In genomic region chr11:27358306-27358705, GRCh38 we compare ENCODE assay signal across 2 cellular contexts.
TF ChIP-seq lines count a peak whose summit lies in the region.

No MANE protein-coding gene starts in this region.

TF ChIP-seq in A549, 52 proteins besides CTCF, POLR2A, EP300 and RAD21:
- no peak for TF ChIP-seq MAZ (IDR thresholded peaks at IDR 0.05; ENCODE audit: borderline replicate concordance, low read depth, low read length)
- TF ChIP-seq USF2 (IDR thresholded peaks at IDR 0.05): no peak
- TF ChIP-seq TP53 (CRISPR knock-in tag; IDR thresholded peaks at IDR 0.05): no peak
- no peak for TF ChIP-seq ZSCAN20 (CRISPR knock-in tag; IDR thresholded peaks at IDR 0.05)
- no peak for TF ChIP-seq JUN (IDR thresholded peaks at IDR 0.05)
- TF ChIP-seq ZFP36 (IDR thresholded peaks at IDR 0.05; ENCODE audit: borderline replicate concordance, partially characterized antibody): no peak
- no peak for TF ChIP-seq ZC3H11A (IDR thresholded peaks at IDR 0.05)
- TF ChIP-seq PHF8 (IDR thresholded peaks at IDR 0.05; ENCODE audit: borderline replicate concordance, low read depth): no peak
- no peak for TF ChIP-seq PBX3 (IDR thresholded peaks at IDR 0.05)
- TF ChIP-seq HEYL (CRISPR knock-in tag; IDR thresholded peaks at IDR 0.05): no peak
- TF ChIP-seq POLR2AphosphoS2 (conservative IDR thresholded peaks at IDR 0.05; ENCODE audit: low read length): no peak
- TF ChIP-seq ZNF302 (CRISPR knock-in tag; IDR thresholded peaks at IDR 0.05): no peak
- TF ChIP-seq ESRRA (IDR thresholded peaks at IDR 0.05; ENCODE audit: borderline replicate concordance, low read length): no peak
- no peak for TF ChIP-seq HDAC2 (IDR thresholded peaks at IDR 0.05)
- no peak for TF ChIP-seq MAX (IDR thresholded peaks at IDR 0.05)
- TF ChIP-seq CHD2 (IDR thresholded peaks at IDR 0.05; ENCODE audit: low read length, partially characterized antibody): no peak
- TF ChIP-seq E2F6 (IDR thresholded peaks at IDR 0.05; ENCODE audit: borderline replicate concordance, low read depth): no peak
- TF ChIP-seq SREBF2 (IDR thresholded peaks at IDR 0.05): no peak
- no peak for TF ChIP-seq RCOR1 (IDR thresholded peaks at IDR 0.05; ENCODE audit: low read depth, low read length)
- TF ChIP-seq KDM1A (IDR thresholded peaks at IDR 0.05; ENCODE audit: low read depth): no peak

TF ChIP-seq in IMR-90, 13 proteins besides CTCF, POLR2A, EP300 and RAD21:
- TF ChIP-seq MXI1 (IDR thresholded peaks at IDR 0.05; ENCODE audit: borderline replicate concordance, low read depth, low read length) (no peak), CEBPB (IDR thresholded peaks at IDR 0.05; ENCODE audit: low read depth, low read length) (0 out of 2 replicates have a peak, but pooled peaks have one; percentile 41), SMC3 (IDR thresholded peaks at IDR 0.05; ENCODE audit: low read depth, low read length) (no peak), ELK1 (IDR thresholded peaks at IDR 0.05; ENCODE audit: borderline replicate concordance, low read depth, low read length) (no peak), BHLHE40 (IDR thresholded peaks at IDR 0.05; ENCODE audit: low read depth, low read length) (no peak), RCOR1 (IDR thresholded peaks at IDR 0.05; ENCODE audit: insufficient replicate concordance, low read length) (no peak)
